In the genomic region with DNA sequence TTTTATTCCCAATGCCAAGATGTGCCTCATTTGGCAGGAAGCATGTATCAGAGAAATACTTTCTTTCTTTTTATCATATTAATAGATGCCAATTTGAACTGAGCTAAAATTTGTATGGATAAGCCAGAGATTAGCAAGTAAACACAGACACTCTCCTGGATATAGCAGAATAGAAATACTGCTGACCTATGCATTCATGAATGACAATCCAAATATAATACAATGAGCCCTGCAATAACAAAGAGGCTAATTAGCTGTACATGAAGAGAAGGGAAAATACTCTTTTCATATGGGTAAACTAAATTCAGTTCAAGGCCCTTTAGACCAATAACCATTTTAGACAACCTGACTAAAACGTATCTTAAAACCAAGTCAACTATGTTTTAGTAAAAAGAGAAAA, we compare ENCODE assay signal across 21 cellular contexts.
"Had no signal": no experiment of that assay in that cellular context is flagged by ENCODE, and none has a peak within 500 bp of the region (broad histone marks: within the 10 kb centered on the region; RNA-seq: fewer than 3 reads in every experiment).

No MANE protein-coding gene starts in this region.

- H3K4me2 ChIP-seq: smooth muscle cell had no signal

- H3K9me3 ChIP-seq: colonic mucosa, lower lobe of right lung, ovary, tibial artery had no signal

- H3K36me3 ChIP-seq: colonic mucosa, gastrocnemius medialis, lower lobe of right lung, ovary, stomach, tibial artery had no signal

- ATAC-seq: esophagus mucosa; gastrocnemius medialis; left ventricle myocardium superior; lower lobe of right lung; natural killer cell; sciatic nerve; stimulated activated effector memory CD8-positive, alpha-beta T cell treated with anti-CD3 and anti-CD28 coated beads, Interleukin-12 subunit alpha, Interleukin-12 subunit beta, amount 100 ng/mL, for 72 hours had no signal

- H3K27me3 ChIP-seq: colonic mucosa, gastrocnemius medialis, ovary, stomach, tibial artery had no signal

- H3K4me3 ChIP-seq: colonic mucosa, gastrocnemius medialis, lower lobe of right lung, ovary, smooth muscle cell, stomach, tibial artery had no signal

- H3K27ac ChIP-seq: colonic mucosa, epithelial cell of prostate, gastrocnemius medialis, lower lobe of right lung, ovary, stomach, tibial artery had no signal

- H3K4me1 ChIP-seq: colonic mucosa, gastrocnemius medialis, lower lobe of right lung, stomach, tibial artery had no signal

- DNase-seq: colonic mucosa; effector CD8-positive, alpha-beta T cell; endodermal cell; foreskin fibroblast; gastrocnemius medialis; head of caudate nucleus; left ventricle myocardium superior; lower lobe of right lung; natural killer cell; occipital lobe; ovary; stimulated activated CD4-positive, alpha-beta T cell treated with anti-CD3 and anti-CD28 coated beads, Interleukin-2, amount 100 ng/mL, for 24 hours; stimulated activated CD4-positive, alpha-beta T cell treated with anti-CD3 and anti-CD28 coated beads, Interleukin-4, amount 100 ng/mL, for 24 hours; stimulated activated naive CD4-positive, alpha-beta T cell treated with Interleukin-2 at 50 U/mL for 16 hours; stomach; tibial artery had no signal
